Comparison of ENCODE assay signal across 18 cellular contexts in genomic region chr14:35806006-35806907, GRCh38. TPM values are rescaled to one million over a fixed set of nuclear protein-coding genes. Genes with fewer than 3 reads are reported as not detected.
DNase-seq lines count a peak whose midpoint lies in the region; ATAC-seq and TF ChIP-seq lines count a peak whose summit lies in the region.
"Had no signal": no experiment of that assay in that cellular context is flagged by ENCODE, and none has a peak within 500 bp of the region (broad histone marks: within the 10 kb centered on the region; RNA-seq: fewer than 3 reads in every experiment).

No MANE protein-coding gene starts in this region.

- H3K27me3 Mint-ChIP-seq in brain (peaks cover 6% of the 10 kb centered on the region), WTC11 (ENCODE audit: low read depth) (peaks cover 5% of the 10 kb centered on the region)
- peaks cover 0 to 2% (median 0%) of the 10 kb centered on the region in 5 donors for H3K27me3 Mint-ChIP-seq in naive thymus-derived CD8-positive, alpha-beta T cell
- H3K27me3 Mint-ChIP-seq: B cell; memory B cell; stimulated activated memory B cell treated with anti-CD40 and anti-IgM and Interleukin-4, amounts not matched to agents 10 μg/mL and 1 μg/mL and 100 μg/mL, for 72 hours had no signal

- H3K14ac ChIP-seq in IMR-90 (replicated peaks; ENCODE audit: low read depth, low read length): no peak overlapping the region

- no peak overlapping the region for H3K56ac ChIP-seq in IMR-90 (ENCODE audit: extremely low read depth, insufficient read depth, low read length)

- no peak overlapping the region for H3K4me2 ChIP-seq in IMR-90 (ENCODE audit: low read depth, low read length)

- WGBS in IMR-90 (ENCODE audit: extremely low coverage in 2 of 2, insufficient read length in 1 of 2), 2 experiments: no CpG with 5 or more reads among the region's 2 CpGs

- ATAC-seq in IMR-90 (ENCODE audit: low read depth): no peak
- no peak for ATAC-seq in naive thymus-derived CD8-positive, alpha-beta T cell
- ATAC-seq in WTC11: no peak
- ATAC-seq: stimulated activated memory B cell treated with anti-CD40 and anti-IgM and Interleukin-4, amounts not matched to agents 10 μg/mL and 1 μg/mL and 100 μg/mL, for 72 hours had no signal

- H2AFZ ChIP-seq in IMR-90 (replicated peaks; ENCODE audit: low read length, poor library complexity): no peak overlapping the region

- H3K36me3 Mint-ChIP-seq in brain (peaks cover 30% of the 10 kb centered on the region), WTC11 (0 out of 2 replicates have a peak, but pooled peaks cover 2% of the 10 kb centered on the region)
- H3K36me3 Mint-ChIP-seq in naive thymus-derived CD8-positive, alpha-beta T cell: peaks cover 0 to 22% (median 6%) of the 10 kb centered on the region in 3 donors

- no peaks in the 10 kb centered on the region; the same call in 1 of the 2 replicates for H3K9me1 ChIP-seq in IMR-90 (ENCODE audit: insufficient read depth, low read length)

- in situ Hi-C loops in IMR-90 (cut with MboI; ENCODE audit: low sequenced_read_pairs): loop anchor here (25.0 kb wide), 1 partner anchor 669 kb away; no protein-coding TSS in a partner anchor

- H3K9me3 Mint-ChIP-seq in brain: no peaks in the 10 kb centered on the region
- no peaks in the 10 kb centered on the region for H3K9me3 Mint-ChIP-seq in naive thymus-derived CD8-positive, alpha-beta T cell
- H3K9me3 Mint-ChIP-seq in WTC11: no peaks in the 10 kb centered on the region
- H3K9me3 Mint-ChIP-seq: memory B cell; stimulated activated memory B cell treated with anti-CD40 and anti-IgM and Interleukin-4, amounts not matched to agents 10 μg/mL and 1 μg/mL and 100 μg/mL, for 72 hours had no signal

- no peak overlapping the region for H3K4ac ChIP-seq in IMR-90 (ENCODE audit: low read depth, low read length)

- H2BK5ac ChIP-seq in IMR-90 (ENCODE audit: low read depth, low read length, poor library complexity, severe bottlenecking): no peak overlapping the region

- BruUV-seq in IMR-90 (replicated peaks; lab: Mats Ljungman, UMichigan): no TSS peak

- peaks cover 7 to 36% of the 10 kb centered on the region in 2 experiments for H3K79me1 ChIP-seq in IMR-90 (ENCODE audit: low read depth in 1 of 2, low read length in 2 of 2)

- H3K36me3 ChIP-seq in BE2C: peaks cover 3% of the 10 kb centered on the region; the same call in 1 of the 2 replicates
- H3K36me3 ChIP-seq in IMR-90 (ENCODE audit: control insufficient read depth, insufficient read depth, low read length): no peaks in the 10 kb centered on the region

- H3K27me3 ChIP-seq in BE2C (no peaks in the 10 kb centered on the region), IMR-90 (ENCODE audit: control insufficient read depth, insufficient read depth, low read length) (no peaks in the 10 kb centered on the region)
- H3K27me3 ChIP-seq: SJCRH30 had no signal

- POLR2A ChIA-PET in IMR-90 (lab: Charles Lee; ENCODE audit: unreplicated experiment): interaction anchor here (0.6 kb wide), 1 partner anchor 93 kb away, joined by 3 read pairs; no protein-coding TSS in a partner anchor
- POLR2A ChIA-PET in naive thymus-derived CD8-positive, alpha-beta T cell (lab: Charles Lee): interaction anchor here (0.5 to 0.7 kb wide), 2 partner anchors 19 to 926 kb away, joined by 3 to 4 read pairs; partner anchors contain the start of gene BRMS1L
- POLR2A ChIA-PET in WTC11 (lab: Charles Lee): interaction anchor here (2.5 kb wide), 1 partner anchor 20 kb away, joined by 9 read pairs; the partner anchor contains the start of gene BRMS1L

- H3K23ac ChIP-seq in IMR-90 (ENCODE audit: low read depth, low read length): no peak overlapping the region

- H4K5ac ChIP-seq in IMR-90 (ENCODE audit: low read depth, low read length): no peak overlapping the region

- intact Hi-C loops in IMR-90 (cut with micrococcal nuclease): loop anchor here (5.0 kb wide), 2 partner anchors 59 to 119 kb away; no protein-coding TSS in a partner anchor

- DNase-seq in BE2C: no peak
- no peak for DNase-seq in IMR-90
- DNase-seq in naive thymus-derived CD8-positive, alpha-beta T cell: no peak
- DNase-seq in substantia nigra (lab: John Stamatoyannopoulos, UW): no peak
- no peak for DNase-seq in WTC11 (ENCODE audit: low spot score)
- DNase-seq in stimulated activated naive CD4-positive, alpha-beta T cell treated with Interleukin-2 at 50 U/mL for 16 hours (lab: John Stamatoyannopoulos, UW): no peak
- DNase-seq in T-helper 1 cell: no peak
- DNase-seq: activated naive CD4-positive, alpha-beta T cell treated with Interleukin-2 at 50 U/mL for 16 hours; effector memory CD4-positive, alpha-beta T cell; NCI-H1048; NCI-H2171; occipital lobe; SJCRH30 had no signal

- TF ChIP-seq CTCF in BE2C (IDR thresholded peaks at IDR 0.05; ENCODE audit: low read depth, low read length): no peak
- TF ChIP-seq CTCF in IMR-90 (conservative IDR thresholded peaks at IDR 0.05; ENCODE audit: low read depth, low read length): no peak
- no peak for TF ChIP-seq CTCF in brain (conservative IDR thresholded peaks at IDR 0.05)
- no peak for TF ChIP-seq CTCF in WTC11 (IDR thresholded peaks at IDR 0.05)

- H2BK15ac ChIP-seq in IMR-90 (ENCODE audit: low read depth, low read length): no peak overlapping the region

- TF ChIP-seq RAD21 in IMR-90 (IDR thresholded peaks at IDR 0.05; ENCODE audit: low read length): no peak

- peaks cover 49% of the 10 kb centered on the region for H3K4me1 Mint-ChIP-seq in brain
- peaks cover 18 to 55% (median 52%) of the 10 kb centered on the region in 4 donors for H3K4me1 Mint-ChIP-seq in naive thymus-derived CD8-positive, alpha-beta T cell
- H3K4me1 Mint-ChIP-seq in WTC11: peaks cover 15% of the 10 kb centered on the region

- no peak overlapping the region for H3K9ac ChIP-seq in IMR-90 (ENCODE audit: low read depth, low read length)

- no peak overlapping the region for H2AK5ac ChIP-seq in IMR-90 (ENCODE audit: low read depth, low read length)

- no peak overlapping the region for H4K91ac ChIP-seq in IMR-90 (ENCODE audit: insufficient read depth, low read depth, low read length)

- no peak overlapping the region for H4K8ac ChIP-seq in IMR-90 (ENCODE audit: low read depth in 2 of 2, low read length in 2 of 2)

- no peak overlapping the region for H2BK120ac ChIP-seq in IMR-90 (ENCODE audit: low read depth, low read length)

- CTCF ChIA-PET in IMR-90 (lab: Yijun Ruan, JAX): interaction anchor here (0.6 to 2.9 kb wide), 4 partner anchors 9 to 410 kb away, joined by 3 to 10 read pairs (median 4); partner anchors contain the start of gene BRMS1L
- CTCF ChIA-PET in WTC11 (lab: Charles Lee): interaction anchor here (1.5 to 5.1 kb wide), 2 partner anchors 11 to 16 kb away, joined by 9 to 25 read pairs; no protein-coding TSS in a partner anchor

- H3K4me3 ChIP-seq in BE2C (ENCODE audit: low read depth, low read length) (peak overlapping the region; percentile 88), IMR-90 (ENCODE audit: insufficient read depth, low read depth, low read length) (no peak overlapping the region)
- H3K4me3 ChIP-seq: SJCRH30, skin epidermis had no signal

- H3K4me3 Mint-ChIP-seq in brain (peak overlapping the region; percentile 92 to 99 (median 97)), WTC11 (no peak overlapping the region)
- peak overlapping the region in 8 of 10 donors; percentile 30 to 97 (median 91) for H3K4me3 Mint-ChIP-seq in naive thymus-derived CD8-positive, alpha-beta T cell
- H3K4me3 Mint-ChIP-seq: memory B cell; stimulated activated memory B cell treated with anti-CD40 and anti-IgM and Interleukin-4, amounts not matched to agents 10 μg/mL and 1 μg/mL and 100 μg/mL, for 72 hours had no signal

- H4K20me1 ChIP-seq in IMR-90 (ENCODE audit: insufficient read depth, low read length): peaks cover 28% of the 10 kb centered on the region

- no peak overlapping the region for H2AK9ac ChIP-seq in IMR-90 (replicated peaks; ENCODE audit: low read depth, low read length, poor library complexity)

- no peak overlapping the region for H3K18ac ChIP-seq in IMR-90 (ENCODE audit: low read depth, low read length)

- TF ChIP-seq POLR2A in IMR-90 (IDR thresholded peaks at IDR 0.05; ENCODE audit: low read depth, low read length): no peak

- H3K9me3 ChIP-seq in BE2C (no peaks in the 10 kb centered on the region), IMR-90 (ENCODE audit: control insufficient read depth, insufficient read depth, low read length) (no peaks in the 10 kb centered on the region)
- H3K9me3 ChIP-seq: SJCRH30 had no signal

- no peak overlapping the region for H2BK20ac ChIP-seq in IMR-90 (ENCODE audit: low read depth, low read length)

- H3K27ac Mint-ChIP-seq in brain (peak overlapping the region in 2 of 5 experiments; percentile 25 to 95), WTC11 (no peak overlapping the region)
- peak overlapping the region in 6 of 10 donors; percentile 13 to 63 (median 44) for H3K27ac Mint-ChIP-seq in naive thymus-derived CD8-positive, alpha-beta T cell
- H3K27ac Mint-ChIP-seq: B cell; memory B cell; stimulated activated memory B cell treated with anti-CD40 and anti-IgM and Interleukin-4, amounts not matched to agents 10 μg/mL and 1 μg/mL and 100 μg/mL, for 72 hours had no signal

- H3K4me1 ChIP-seq in BE2C: no peaks in the 10 kb centered on the region
- H3K4me1 ChIP-seq in IMR-90 (ENCODE audit: control insufficient read depth, insufficient read depth, low read length): peaks cover 4% of the 10 kb centered on the region; the same call in 1 of the 2 replicates

- no peak overlapping the region for H3K27ac ChIP-seq in IMR-90 (ENCODE audit: insufficient read depth, low read length)
- H3K27ac ChIP-seq in substantia nigra (ENCODE audit: low read depth, low read length, poor library complexity, severe bottlenecking): no peak overlapping the region
- H3K27ac ChIP-seq: SJCRH30, skin epidermis had no signal

- dilution Hi-C loops in IMR-90 (cut with HindIII; ENCODE audit: low sequenced_read_pairs, unreplicated experiment): no loop called here

RNA-seq across cellular contexts. Expression of gene RALGAPA1, which starts 2.8 kb away (rescaled TPM):
- polyA plus RNA-seq in BE2C (2012; ENCODE audit: insufficient read depth, insufficient read length, low read depth): 34.8 TPM
- 22.5 and 25.6 TPM in 2 replicates for total RNA-seq in IMR-90 (2012; rRNA removed)
- polyA plus RNA-seq in IMR-90 (2012; rRNA removed): 3.4 and 5.1 TPM in 2 replicates
- polyA plus RNA-seq in IMR-90 (2012; cell fraction: cytosol; rRNA removed): 0.82 and 0.96 TPM in 2 replicates
- 1.9 and 16.0 TPM in 2 replicates for polyA plus RNA-seq in IMR-90 (2012; cell fraction: nucleus; rRNA removed; ENCODE audit: low replicate concordance)
- polyA plus RNA-seq in brain (ENCODE audit: insufficient read depth, low read depth, low replicate concordance): 23.5 TPM
- total RNA-seq in naive thymus-derived CD8-positive, alpha-beta T cell: 10 to 100 TPM; 74.0 to 74.2 TPM
- polyA plus RNA-seq in naive thymus-derived CD8-positive, alpha-beta T cell: 10 to 100 TPM; 15.3 to 25.9 (median 17.2) TPM
- total RNA-seq in WTC11 (2021): 28.8 to 31.7 TPM (median 29.3 TPM) in 3 replicates

RNA-seq across cellular contexts. Expression of gene BRMS1L, which starts 19.9 kb away (rescaled TPM):
- 10.7 TPM for polyA plus RNA-seq in BE2C (2012; ENCODE audit: insufficient read depth, insufficient read length, low read depth)
- 1.8 and 5.0 TPM in 2 replicates for total RNA-seq in IMR-90 (2012; rRNA removed)
- 3.2 and 6.2 TPM in 2 replicates for polyA plus RNA-seq in IMR-90 (2012; rRNA removed)
- polyA plus RNA-seq in IMR-90 (2012; cell fraction: cytosol; rRNA removed): 0.96 and 7.3 TPM in 2 replicates
- 0.29 and 21.1 TPM in 2 replicates for polyA plus RNA-seq in IMR-90 (2012; cell fraction: nucleus; rRNA removed; ENCODE audit: low replicate concordance)
- polyA plus RNA-seq in brain (ENCODE audit: insufficient read depth, low read depth, low replicate concordance): 4.1 TPM
- 1 to 10 TPM; 6.2 to 6.9 TPM for total RNA-seq in naive thymus-derived CD8-positive, alpha-beta T cell
- polyA plus RNA-seq in naive thymus-derived CD8-positive, alpha-beta T cell: 1 to 10 TPM; 1.8 to 3.6 (median 2.7) TPM
- total RNA-seq in WTC11 (2021): 10.7 to 12.9 TPM (median 12.1 TPM) in 3 replicates
